ENCODE assay signal across 1 cellular context in the genomic region with DNA sequence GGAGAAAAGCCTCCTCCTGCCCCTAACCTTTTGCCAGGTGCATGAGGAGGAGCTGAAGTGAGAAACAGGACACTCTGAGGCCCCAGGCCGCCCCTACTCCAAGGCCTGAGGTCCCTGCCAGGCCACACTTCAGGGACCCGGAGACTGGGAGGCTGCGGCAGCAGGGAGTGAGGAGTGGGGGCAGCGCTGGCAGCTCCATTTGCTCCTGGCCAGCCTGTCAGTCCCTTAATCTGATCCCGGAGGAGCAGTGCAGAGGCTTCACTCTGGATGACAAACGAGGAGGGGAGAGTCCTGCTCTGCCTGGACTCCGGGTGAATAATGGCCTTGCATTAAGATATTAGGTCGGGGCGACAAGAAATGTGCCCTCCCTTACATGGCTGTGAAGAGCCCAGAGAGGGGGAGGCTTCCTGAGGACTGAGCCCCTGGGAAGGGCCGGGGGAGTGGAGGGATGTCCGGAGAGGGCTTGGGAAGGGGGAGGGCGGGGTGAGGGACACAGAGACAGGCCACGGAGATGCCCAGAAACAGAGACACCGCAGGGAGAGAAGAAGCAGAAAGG.
TF ChIP-seq lines count a peak whose summit lies in the region.

No MANE protein-coding gene starts in this region.

TF ChIP-seq in GM23338, 12 proteins besides CTCF, POLR2A, EP300 and RAD21 (continued from another document):
- TF ChIP-seq, protein P1, sequence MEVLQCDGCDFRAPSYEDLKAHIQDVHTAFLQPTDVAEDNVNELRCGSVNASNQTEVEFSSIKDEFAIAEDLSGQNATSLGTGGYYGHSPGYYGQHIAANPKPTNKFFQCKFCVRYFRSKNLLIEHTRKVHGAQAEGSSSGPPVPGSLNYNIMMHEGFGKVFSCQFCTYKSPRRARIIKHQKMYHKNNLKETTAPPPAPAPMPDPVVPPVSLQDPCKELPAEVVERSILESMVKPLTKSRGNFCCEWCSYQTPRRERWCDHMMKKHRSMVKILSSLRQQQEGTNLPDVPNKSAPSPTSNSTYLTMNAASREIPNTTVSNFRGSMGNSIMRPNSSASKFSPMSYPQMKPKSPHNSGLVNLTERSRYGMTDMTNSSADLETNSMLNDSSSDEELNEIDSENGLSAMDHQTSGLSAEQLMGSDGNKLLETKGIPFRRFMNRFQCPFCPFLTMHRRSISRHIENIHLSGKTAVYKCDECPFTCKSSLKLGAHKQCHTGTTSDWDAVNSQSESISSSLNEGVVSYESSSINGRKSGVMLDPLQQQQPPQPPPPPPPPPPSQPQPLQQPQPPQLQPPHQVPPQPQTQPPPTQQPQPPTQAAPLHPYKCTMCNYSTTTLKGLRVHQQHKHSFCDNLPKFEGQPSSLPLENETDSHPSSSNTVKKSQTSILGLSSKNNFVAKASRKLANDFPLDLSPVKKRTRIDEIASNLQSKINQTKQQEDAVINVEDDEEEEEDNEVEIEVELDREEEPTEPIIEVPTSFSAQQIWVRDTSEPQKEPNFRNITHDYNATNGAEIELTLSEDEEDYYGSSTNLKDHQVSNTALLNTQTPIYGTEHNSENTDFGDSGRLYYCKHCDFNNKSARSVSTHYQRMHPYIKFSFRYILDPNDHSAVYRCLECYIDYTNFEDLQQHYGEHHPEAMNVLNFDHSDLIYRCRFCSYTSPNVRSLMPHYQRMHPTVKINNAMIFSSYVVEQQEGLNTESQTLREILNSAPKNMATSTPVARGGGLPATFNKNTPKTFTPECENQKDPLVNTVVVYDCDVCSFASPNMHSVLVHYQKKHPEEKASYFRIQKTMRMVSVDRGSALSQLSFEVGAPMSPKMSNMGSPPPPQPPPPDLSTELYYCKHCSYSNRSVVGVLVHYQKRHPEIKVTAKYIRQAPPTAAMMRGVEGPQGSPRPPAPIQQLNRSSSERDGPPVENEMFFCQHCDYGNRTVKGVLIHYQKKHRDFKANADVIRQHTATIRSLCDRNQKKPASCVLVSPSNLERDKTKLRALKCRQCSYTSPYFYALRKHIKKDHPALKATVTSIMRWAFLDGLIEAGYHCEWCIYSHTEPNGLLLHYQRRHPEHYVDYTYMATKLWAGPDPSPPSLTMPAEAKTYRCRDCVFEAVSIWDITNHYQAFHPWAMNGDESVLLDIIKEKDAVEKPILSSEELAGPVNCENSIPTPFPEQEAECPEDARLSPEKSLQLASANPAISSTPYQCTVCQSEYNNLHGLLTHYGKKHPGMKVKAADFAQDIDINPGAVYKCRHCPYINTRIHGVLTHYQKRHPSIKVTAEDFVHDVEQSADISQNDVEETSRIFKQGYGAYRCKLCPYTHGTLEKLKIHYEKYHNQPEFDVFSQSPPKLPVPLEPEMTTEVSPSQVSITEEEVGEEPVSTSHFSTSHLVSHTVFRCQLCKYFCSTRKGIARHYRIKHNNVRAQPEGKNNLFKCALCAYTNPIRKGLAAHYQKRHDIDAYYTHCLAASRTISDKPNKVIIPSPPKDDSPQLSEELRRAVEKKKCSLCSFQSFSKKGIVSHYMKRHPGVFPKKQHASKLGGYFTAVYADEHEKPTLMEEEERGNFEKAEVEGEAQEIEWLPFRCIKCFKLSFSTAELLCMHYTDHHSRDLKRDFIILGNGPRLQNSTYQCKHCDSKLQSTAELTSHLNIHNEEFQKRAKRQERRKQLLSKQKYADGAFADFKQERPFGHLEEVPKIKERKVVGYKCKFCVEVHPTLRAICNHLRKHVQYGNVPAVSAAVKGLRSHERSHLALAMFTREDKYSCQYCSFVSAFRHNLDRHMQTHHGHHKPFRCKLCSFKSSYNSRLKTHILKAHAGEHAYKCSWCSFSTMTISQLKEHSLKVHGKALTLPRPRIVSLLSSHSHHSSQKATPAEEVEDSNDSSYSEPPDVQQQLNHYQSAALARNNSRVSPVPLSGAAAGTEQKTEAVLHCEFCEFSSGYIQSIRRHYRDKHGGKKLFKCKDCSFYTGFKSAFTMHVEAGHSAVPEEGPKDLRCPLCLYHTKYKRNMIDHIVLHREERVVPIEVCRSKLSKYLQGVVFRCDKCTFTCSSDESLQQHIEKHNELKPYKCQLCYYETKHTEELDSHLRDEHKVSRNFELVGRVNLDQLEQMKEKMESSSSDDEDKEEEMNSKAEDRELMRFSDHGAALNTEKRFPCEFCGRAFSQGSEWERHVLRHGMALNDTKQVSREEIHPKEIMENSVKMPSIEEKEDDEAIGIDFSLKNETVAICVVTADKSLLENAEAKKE (CRISPR knock-in tag; IDR thresholded peaks at IDR 0.05), result no peak
- no peak for TF ChIP-seq ZNF331 (CRISPR knock-in tag; IDR thresholded peaks at IDR 0.05; ENCODE audit: low read depth)
- no peak for TF ChIP-seq CREB1 (CRISPR knock-in tag; IDR thresholded peaks at IDR 0.05; ENCODE audit: low read depth)
